Comparison of ENCODE assay signal across 1 cellular context in genomic region chr15:31296304-31297220, GRCh38.
TF ChIP-seq lines count a peak whose summit lies in the region.

No MANE protein-coding gene starts in this region.

TF ChIP-seq in HepG2, 621 proteins besides CTCF, POLR2A, EP300 and RAD21 (continued from another document and continues in another):
- TF ChIP-seq GMEB2 (CRISPR knock-in tag; IDR thresholded peaks at IDR 0.05; ENCODE audit: low read depth) = peak; percentile 44; the same call in 1 of the 2 replicates
- no peak for TF ChIP-seq ZNF34 (CRISPR knock-in tag; IDR thresholded peaks at IDR 0.05; ENCODE audit: borderline replicate concordance)
- peak; percentile 79; the same call in 1 of the 2 replicates for TF ChIP-seq TFDP2 (CRISPR knock-in tag; IDR thresholded peaks at IDR 0.05)
- TF ChIP-seq TBL1XR1 (IDR thresholded peaks at IDR 0.05; ENCODE audit: borderline replicate concordance, low read length, partially characterized antibody) = no peak
- peak; percentile 87; the same call in 1 of the 2 replicates for TF ChIP-seq CCDC6 (CRISPR knock-in tag; IDR thresholded peaks at IDR 0.05)
- no peak for TF ChIP-seq ZNF616 (CRISPR knock-in tag; IDR thresholded peaks at IDR 0.05; ENCODE audit: low read depth)
- no peak for TF ChIP-seq ZNF709 (CRISPR knock-in tag; IDR thresholded peaks at IDR 0.05)
- TF ChIP-seq RBM22 (optimal IDR thresholded peaks at IDR 0.05; ENCODE audit: low read length) = no peak
- TF ChIP-seq ZC3H4 (CRISPR knock-in tag; IDR thresholded peaks at IDR 0.05; ENCODE audit: borderline replicate concordance) = no peak
- peak; percentile 76 for TF ChIP-seq ZSCAN31 (CRISPR knock-in tag; IDR thresholded peaks at IDR 0.05; ENCODE audit: low read depth)
- peak in 1 of 2 experiments; percentile 71; a peak in 1 of 4 replicates for TF ChIP-seq ATF4 (CRISPR knock-in tag; IDR thresholded peaks at IDR 0.05)
- peak; percentile 97; the same call in 1 of the 2 replicates for TF ChIP-seq NCOR1 (IDR thresholded peaks at IDR 0.05; ENCODE audit: borderline replicate concordance, low read length)
- TF ChIP-seq ZNF790 (CRISPR knock-in tag; IDR thresholded peaks at IDR 0.05; ENCODE audit: borderline replicate concordance) = no peak
- TF ChIP-seq NFYC (CRISPR knock-in tag; IDR thresholded peaks at IDR 0.05) = peak; percentile 82
- TF ChIP-seq MXD1 (CRISPR knock-in tag; IDR thresholded peaks at IDR 0.05) = no peak
- TF ChIP-seq SRSF9 (IDR thresholded peaks at IDR 0.05; ENCODE audit: borderline replicate concordance, insufficient read depth, low read depth, low read length, poor library complexity, severe bottlenecking) = no peak
- 0 out of 2 replicates have a peak, but pooled peaks have one; percentile 49 for TF ChIP-seq SATB2 (CRISPR knock-in tag; IDR thresholded peaks at IDR 0.05)
- 0 out of 2 replicates have a peak, but pooled peaks have one; percentile 43 for TF ChIP-seq SMYD3 (CRISPR knock-in tag; IDR thresholded peaks at IDR 0.05)
- TF ChIP-seq SRY (CRISPR knock-in tag; IDR thresholded peaks at IDR 0.05) = no peak
- no peak for TF ChIP-seq THYN1 (CRISPR knock-in tag; IDR thresholded peaks at IDR 0.05; ENCODE audit: borderline replicate concordance, low read depth)
- no peak for TF ChIP-seq BATF2 (CRISPR knock-in tag; IDR thresholded peaks at IDR 0.05)
- peak; percentile 99 for TF ChIP-seq HNF4A (CRISPR knock-in tag; IDR thresholded peaks at IDR 0.05)
- peak; percentile 87 for TF ChIP-seq ARID3A (IDR thresholded peaks at IDR 0.05; ENCODE audit: low read depth, low read length)
- TF ChIP-seq ZNF580 (CRISPR knock-in tag; IDR thresholded peaks at IDR 0.05; ENCODE audit: borderline replicate concordance, low read depth) = peak; percentile 79; the same call in 1 of the 2 replicates
- TF ChIP-seq ZNF333 (CRISPR knock-in tag; IDR thresholded peaks at IDR 0.05; ENCODE audit: borderline replicate concordance) = no peak
- TF ChIP-seq ZKSCAN8 (CRISPR knock-in tag; IDR thresholded peaks at IDR 0.05; ENCODE audit: borderline replicate concordance) = peak; percentile 89; the same call in 1 of the 2 replicates
- no peak; the same call in 1 of the 2 replicates for TF ChIP-seq DNMT3B (CRISPR knock-in tag; conservative IDR thresholded peaks at IDR 0.05)
- peak; percentile 45; the same call in 1 of the 2 replicates for TF ChIP-seq ZNF557 (CRISPR knock-in tag; IDR thresholded peaks at IDR 0.05)
- no peak for TF ChIP-seq ADNP (CRISPR knock-in tag; IDR thresholded peaks at IDR 0.05)
- peak; percentile 100 for TF ChIP-seq PHF21A (CRISPR knock-in tag; IDR thresholded peaks at IDR 0.05)
- TF ChIP-seq NFE2L1 (CRISPR knock-in tag; IDR thresholded peaks at IDR 0.05; ENCODE audit: borderline replicate concordance) = no peak
- TF ChIP-seq ERF (CRISPR knock-in tag; IDR thresholded peaks at IDR 0.05) = peak; percentile 89
- no peak for TF ChIP-seq MZF1 (CRISPR knock-in tag; IDR thresholded peaks at IDR 0.05; ENCODE audit: borderline replicate concordance)
- 0 out of 2 replicates have a peak, but pooled peaks have one; percentile 22 for TF ChIP-seq NAIF1 (CRISPR knock-in tag; IDR thresholded peaks at IDR 0.05; ENCODE audit: borderline replicate concordance)
- TF ChIP-seq KLF9 (CRISPR knock-in tag; IDR thresholded peaks at IDR 0.05; ENCODE audit: low read depth) = no peak
- peak; percentile 93 for TF ChIP-seq RARA (CRISPR knock-in tag; IDR thresholded peaks at IDR 0.05)
- TF ChIP-seq ZNF550 (CRISPR knock-in tag; IDR thresholded peaks at IDR 0.05; ENCODE audit: borderline replicate concordance) = no peak
- TF ChIP-seq ZNF615 (CRISPR knock-in tag; IDR thresholded peaks at IDR 0.05; ENCODE audit: borderline replicate concordance) = no peak
- no peak for TF ChIP-seq TAF1 (CRISPR knock-in tag; IDR thresholded peaks at IDR 0.05)
- peak; percentile 40; the same call in 1 of the 2 replicates for TF ChIP-seq SMC3 (IDR thresholded peaks at IDR 0.05; ENCODE audit: low read length)
- no peak for TF ChIP-seq ZNF335 (CRISPR knock-in tag; IDR thresholded peaks at IDR 0.05)
- no peak for TF ChIP-seq HNRNPH1 (optimal IDR thresholded peaks at IDR 0.05; ENCODE audit: low read depth, low read length)
- TF ChIP-seq ZNF749 (CRISPR knock-in tag; IDR thresholded peaks at IDR 0.05; ENCODE audit: borderline replicate concordance) = no peak; the same call in 1 of the 2 replicates
- TF ChIP-seq NR2F1 (CRISPR knock-in tag; IDR thresholded peaks at IDR 0.05) = peak; percentile 96
- TF ChIP-seq ZBTB4 (CRISPR knock-in tag; IDR thresholded peaks at IDR 0.05; ENCODE audit: borderline replicate concordance) = no peak
- peak; percentile 85 for TF ChIP-seq ZMYM3 (CRISPR knock-in tag; IDR thresholded peaks at IDR 0.05)
- TF ChIP-seq ZNF878 (CRISPR knock-in tag; IDR thresholded peaks at IDR 0.05) = peak; percentile 84; the same call in 1 of the 2 replicates
- TF ChIP-seq TSC22D2 (CRISPR knock-in tag; IDR thresholded peaks at IDR 0.05; ENCODE audit: borderline replicate concordance) = no peak
- no peak for TF ChIP-seq ZNF562 (CRISPR knock-in tag; IDR thresholded peaks at IDR 0.05; ENCODE audit: borderline replicate concordance)
- TF ChIP-seq ZNF781 (CRISPR knock-in tag; IDR thresholded peaks at IDR 0.05; ENCODE audit: borderline replicate concordance, not compliant biosample characterization) = no peak
- no peak for TF ChIP-seq SNAPC4 (CRISPR knock-in tag; IDR thresholded peaks at IDR 0.05)
- no peak for TF ChIP-seq ZNF782 (CRISPR knock-in tag; IDR thresholded peaks at IDR 0.05; ENCODE audit: borderline replicate concordance)
- TF ChIP-seq HIVEP1 (CRISPR knock-in tag; IDR thresholded peaks at IDR 0.05) = peak; percentile 41; the same call in 1 of the 2 replicates
- no peak for TF ChIP-seq ZNF180 (CRISPR knock-in tag; IDR thresholded peaks at IDR 0.05; ENCODE audit: borderline replicate concordance, low read depth)
- no peak for TF ChIP-seq ARID2 (CRISPR knock-in tag; IDR thresholded peaks at IDR 0.05; ENCODE audit: borderline replicate concordance)
- peak; percentile 61 for TF ChIP-seq ZNF883 (CRISPR knock-in tag; IDR thresholded peaks at IDR 0.05; ENCODE audit: not compliant biosample characterization)
- TF ChIP-seq ZNF251 (CRISPR knock-in tag; IDR thresholded peaks at IDR 0.05) = no peak
- no peak for TF ChIP-seq SIN3A (IDR thresholded peaks at IDR 0.05; ENCODE audit: borderline replicate concordance, low read depth, low read length)
